19 cellular contexts compared by ENCODE assay signal in genomic region chr11:11534981-11535380, GRCh38.
DNase-seq lines count a peak whose midpoint lies in the region; ATAC-seq and TF ChIP-seq lines count a peak whose summit lies in the region.
"Had no signal": no experiment of that assay in that cellular context is flagged by ENCODE, and none has a peak within 500 bp of the region (broad histone marks: within the 10 kb centered on the region; RNA-seq: fewer than 3 reads in every experiment).

No MANE protein-coding gene starts in this region.

- no peaks in the 10 kb centered on the region for H3K9me3 Mint-ChIP-seq in stimulated activated effector memory CD8-positive, alpha-beta T cell treated with anti-CD3 and anti-CD28 coated beads, Interleukin-12 subunit alpha, Interleukin-12 subunit beta, amount 100 ng/mL, for 72 hours
- no peaks in the 10 kb centered on the region for H3K9me3 Mint-ChIP-seq in CD8-positive, alpha-beta memory T cell
- H3K9me3 Mint-ChIP-seq: activated naive CD4-positive, alpha-beta T cell treated with anti-CD3 and anti-CD28 coated beads, Interleukin-2, amount 10 ng/mL, durations not matched to agents 7 days and 5 days had no signal

- H3K27ac ChIP-seq in AG04450 (ENCODE audit: low read depth, low read length): no peak overlapping the region
- peak overlapping the region; percentile 9 to 55 for H3K27ac ChIP-seq in right atrium auricular region
- no peak overlapping the region for H3K27ac ChIP-seq in CD8-positive, alpha-beta memory T cell (ENCODE audit: low read depth, low read length)
- no peak overlapping the region for H3K27ac ChIP-seq in A673 (ENCODE audit: low read depth, low read length, poor library complexity, severe bottlenecking)
- H3K27ac ChIP-seq: brain microvascular endothelial cell, SJSA1 had no signal

- no peak overlapping the region for H3K4me3 ChIP-seq in AG04450 (ENCODE audit: low read depth, low read length)
- no peak overlapping the region for H3K4me3 ChIP-seq in right atrium auricular region
- no peak overlapping the region for H3K4me3 ChIP-seq in CD8-positive, alpha-beta memory T cell (ENCODE audit: low read length)
- H3K4me3 ChIP-seq in A673 (ENCODE audit: low read depth, low read length, poor library complexity, severe bottlenecking): no peak overlapping the region
- H3K4me3 ChIP-seq: SJSA1, upper lobe of left lung had no signal

- H3K4me3 Mint-ChIP-seq in stimulated activated effector memory CD8-positive, alpha-beta T cell treated with anti-CD3 and anti-CD28 coated beads, Interleukin-12 subunit alpha, Interleukin-12 subunit beta, amount 100 ng/mL, for 72 hours: no peak overlapping the region
- no peak overlapping the region for H3K4me3 Mint-ChIP-seq in CD8-positive, alpha-beta memory T cell
- H3K4me3 Mint-ChIP-seq: activated naive CD4-positive, alpha-beta T cell treated with anti-CD3 and anti-CD28 coated beads, Interleukin-2, amount 10 ng/mL, durations not matched to agents 7 days and 5 days had no signal

- H3K27ac Mint-ChIP-seq in stimulated activated effector memory CD8-positive, alpha-beta T cell treated with anti-CD3 and anti-CD28 coated beads, Interleukin-12 subunit alpha, Interleukin-12 subunit beta, amount 100 ng/mL, for 72 hours: no peak overlapping the region
- no peak overlapping the region for H3K27ac Mint-ChIP-seq in CD8-positive, alpha-beta memory T cell
- H3K27ac Mint-ChIP-seq: activated naive CD4-positive, alpha-beta T cell treated with anti-CD3 and anti-CD28 coated beads, Interleukin-2, amount 10 ng/mL, durations not matched to agents 7 days and 5 days had no signal

- H3K9me3 ChIP-seq in AG04450 (ENCODE audit: control insufficient read depth, insufficient read depth, low read length) (no peaks in the 10 kb centered on the region), right atrium auricular region (no peaks in the 10 kb centered on the region), A673 (ENCODE audit: low read depth, low read length, poor library complexity, severe bottlenecking) (no peaks in the 10 kb centered on the region)
- H3K9me3 ChIP-seq in CD8-positive, alpha-beta memory T cell (ENCODE audit: low read length): no peaks in the 10 kb centered on the region
- H3K9me3 ChIP-seq: Caco-2, SJSA1, upper lobe of left lung had no signal

- DNase-seq in AG04450 (ENCODE audit: low read depth, low spot score): peak; percentile 8
- DNase-seq in NCI-H1092 treated with DMSO at 0.1 percent for 48 hours (lab: John Stamatoyannopoulos, UW): peak; percentile 93
- peak; percentile 11 to 19 for DNase-seq in SHP77 (lab: John Stamatoyannopoulos, UW)
- no peak for DNase-seq in right atrium auricular region (ENCODE audit: low spot score)
- no peak for DNase-seq in stimulated activated effector memory CD8-positive, alpha-beta T cell treated with anti-CD3 and anti-CD28 coated beads, Interleukin-12 subunit alpha, Interleukin-12 subunit beta, amount 100 ng/mL, for 72 hours (ENCODE audit: low spot score in 2 of 2)
- no peak for DNase-seq in CD8-positive, alpha-beta memory T cell
- DNase-seq in ACHN: no peak
- DNase-seq in A673 (ENCODE audit: low spot score): no peak
- DNase-seq: activated CD4-positive, alpha-beta T cell treated with anti-CD3 and anti-CD28 coated beads for 4 hours; activated naive CD4-positive, alpha-beta T cell treated with anti-CD3 and anti-CD28 coated beads, Interleukin-2, amount 10 ng/mL, durations not matched to agents 7 days and 5 days; brain microvascular endothelial cell; Caco-2; effector CD8-positive, alpha-beta T cell; Karpas-422; NCI-H187 treated with DMSO at 0.1 percent for 48 hours; stimulated activated naive CD4-positive, alpha-beta T cell; T-helper 9 cell had no signal

- in situ Hi-C loops in ACHN (cut with HindIII; ENCODE audit: low pct_ligation_motif_present, low pct_unique_long_range_greater_than_20kb, low sequenced_read_pairs): no loop called here

- ATAC-seq in stimulated activated effector memory CD8-positive, alpha-beta T cell treated with anti-CD3 and anti-CD28 coated beads, Interleukin-12 subunit alpha, Interleukin-12 subunit beta, amount 100 ng/mL, for 72 hours: no peak

- peaks cover 0 to 1% of the 10 kb centered on the region in 2 donors for H3K27me3 Mint-ChIP-seq in CD8-positive, alpha-beta memory T cell
- H3K27me3 Mint-ChIP-seq: activated naive CD4-positive, alpha-beta T cell treated with anti-CD3 and anti-CD28 coated beads, Interleukin-2, amount 10 ng/mL, durations not matched to agents 7 days and 5 days had no signal

- no peaks in the 10 kb centered on the region for H3K36me3 ChIP-seq in right atrium auricular region
- no peaks in the 10 kb centered on the region for H3K36me3 ChIP-seq in CD8-positive, alpha-beta memory T cell (ENCODE audit: insufficient read depth, low read length)
- H3K36me3 ChIP-seq in A673 (ENCODE audit: insufficient read depth, low read length, poor library complexity, severe bottlenecking): no peaks in the 10 kb centered on the region
- H3K36me3 ChIP-seq: brain microvascular endothelial cell, SJSA1, upper lobe of left lung had no signal

- intact Hi-C loops in A673 (cut with micrococcal nuclease; ENCODE audit: unreplicated experiment): no loop called here

- CTCF ChIA-PET in AG04450 (lab: Charles Lee): no interaction called here
- CTCF ChIA-PET in CD8-positive, alpha-beta memory T cell (lab: Charles Lee): no interaction called here
- CTCF ChIA-PET in A673 (lab: Charles Lee): no interaction called here

- H3K4me1 Mint-ChIP-seq in stimulated activated effector memory CD8-positive, alpha-beta T cell treated with anti-CD3 and anti-CD28 coated beads, Interleukin-12 subunit alpha, Interleukin-12 subunit beta, amount 100 ng/mL, for 72 hours: no peaks in the 10 kb centered on the region
- H3K4me1 Mint-ChIP-seq in CD8-positive, alpha-beta memory T cell: no peaks in the 10 kb centered on the region
- H3K4me1 Mint-ChIP-seq: activated naive CD4-positive, alpha-beta T cell treated with anti-CD3 and anti-CD28 coated beads, Interleukin-2, amount 10 ng/mL, durations not matched to agents 7 days and 5 days had no signal

- H3K4me1 ChIP-seq in right atrium auricular region: peaks cover 0 to 95% of the 10 kb centered on the region in 2 donors
- H3K4me1 ChIP-seq in CD8-positive, alpha-beta memory T cell (ENCODE audit: insufficient read depth, low read length): no peaks in the 10 kb centered on the region
- H3K4me1 ChIP-seq in A673 (ENCODE audit: insufficient read depth, low read length, poor library complexity, severe bottlenecking): no peaks in the 10 kb centered on the region
- H3K4me1 ChIP-seq: Caco-2, SJSA1 had no signal

- no peak for TF ChIP-seq CTCF in AG04450 (IDR thresholded peaks at IDR 0.05; ENCODE audit: low read depth, low read length)
- no peak for TF ChIP-seq CTCF in right atrium auricular region (IDR thresholded peaks at IDR 0.05)
- TF ChIP-seq CTCF in A673 (conservative IDR thresholded peaks at IDR 0.05; ENCODE audit: low read depth, low read length): no peak

- POLR2A ChIA-PET in AG04450 (lab: Yijun Ruan, JAX) (no interaction called here), A673 (lab: Charles Lee; ENCODE audit: low non-redundant PET) (no interaction called here)
- POLR2A ChIA-PET in CD8-positive, alpha-beta memory T cell (lab: Charles Lee): no interaction called here

- peaks cover 3% of the 10 kb centered on the region for H3K27me3 ChIP-seq in AG04450 (ENCODE audit: control insufficient read depth, insufficient read depth, low read length)
- H3K27me3 ChIP-seq in right atrium auricular region: no peaks in the 10 kb centered on the region
- H3K27me3 ChIP-seq in CD8-positive, alpha-beta memory T cell (ENCODE audit: insufficient read depth, low read length, poor library complexity, severe bottlenecking): no peaks in the 10 kb centered on the region
- no peaks in the 10 kb centered on the region for H3K27me3 ChIP-seq in A673 (replicated peaks; ENCODE audit: insufficient read depth, low read depth, low read length, poor library complexity)
- H3K27me3 ChIP-seq: SJSA1, upper lobe of left lung had no signal

- no TSS peak for BruUV-seq in A673 (replicated peaks; lab: Mats Ljungman, UMichigan)

- no peaks in the 10 kb centered on the region for H3K36me3 Mint-ChIP-seq in stimulated activated effector memory CD8-positive, alpha-beta T cell treated with anti-CD3 and anti-CD28 coated beads, Interleukin-12 subunit alpha, Interleukin-12 subunit beta, amount 100 ng/mL, for 72 hours
- H3K36me3 Mint-ChIP-seq in CD8-positive, alpha-beta memory T cell: no peaks in the 10 kb centered on the region
- H3K36me3 Mint-ChIP-seq: activated naive CD4-positive, alpha-beta T cell treated with anti-CD3 and anti-CD28 coated beads, Interleukin-2, amount 10 ng/mL, durations not matched to agents 7 days and 5 days had no signal

Comparison
In these comparisons a context has a peak if more than half of its experiments do, and no peak if none do; other contexts are left out.
1. DNase-seq: peak in AG04450 (single experiment), NCI-H1092 treated with DMSO at 0.1 percent for 48 hours (single experiment) and SHP77 (2 of 2); none in right atrium auricular region (single experiment), stimulated activated effector memory CD8-positive, alpha-beta T cell treated with anti-CD3 and anti-CD28 coated beads, Interleukin-12 subunit alpha, Interleukin-12 subunit beta, amount 100 ng/mL, for 72 hours (0 of 2), CD8-positive, alpha-beta memory T cell (0 of 5), ACHN (single experiment) and A673 (single experiment).
2. H3K27ac ChIP-seq: peak in right atrium auricular region (2 of 2); none in AG04450 (single experiment), CD8-positive, alpha-beta memory T cell (single experiment) and A673 (single experiment).